Comparison of ENCODE assay signal across 27 cellular contexts in the genomic region with DNA sequence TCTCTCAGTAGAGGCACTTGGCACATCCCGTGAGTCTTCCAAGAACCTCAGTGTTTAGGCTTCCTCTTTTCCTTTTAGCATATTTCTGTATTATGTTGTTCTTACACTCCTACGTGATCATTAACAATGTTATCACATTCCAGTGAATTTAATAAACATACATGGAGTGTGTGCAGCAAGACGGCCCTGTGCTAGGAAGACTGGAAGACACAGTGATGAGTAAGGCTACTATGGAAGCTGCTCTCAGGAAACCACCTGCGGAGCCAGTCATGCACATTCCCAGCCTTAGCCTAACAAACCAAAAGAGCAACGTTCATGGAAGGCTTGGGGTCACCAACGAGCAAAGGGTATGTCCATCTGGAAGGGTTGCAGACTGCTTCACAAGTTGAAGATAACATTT.
"Had no signal": no experiment of that assay in that cellular context is flagged by ENCODE, and none has a peak within 500 bp of the region (broad histone marks: within the 10 kb centered on the region; RNA-seq: fewer than 3 reads in every experiment).

No MANE protein-coding gene starts in this region.

- H3K9me3 ChIP-seq: colonic mucosa, heart left ventricle, left ventricle myocardium inferior, mucosa of descending colon, pancreas, prostate gland, sigmoid colon, upper lobe of right lung had no signal

- ATAC-seq: activated CD4-positive, CD25-positive, alpha-beta regulatory T cell treated with anti-CD3 and anti-CD28 coated beads, Interleukin-2, amount 50 U/mL, for 24 hours; foreskin keratinocyte; heart left ventricle; mucosa of descending colon; natural killer cell treated with Interleukin-12 subunit alpha and Interleukin-12 subunit beta and Interleukin-15 and Interleukin-18, amount 100 ng/mL, for 72 hours; SK-N-SH treated with all-trans-retinoic acid at 6 μM for 48 hours; stimulated activated effector memory CD8-positive, alpha-beta T cell treated with anti-CD3 and anti-CD28 coated beads, Interleukin-12 subunit alpha, Interleukin-12 subunit beta, amount 100 ng/mL, for 72 hours; T-helper 17 cell; upper lobe of right lung had no signal

- DNase-seq: activated CD4-positive, alpha-beta T cell treated with anti-CD3 and anti-CD28 coated beads for 48 hours; activated CD4-positive, alpha-beta T cell treated with anti-CD3 and anti-CD28 coated beads, Interleukin-2, amount 50 U/mL, for 48 hours; activated CD8-positive, alpha-beta memory T cell treated with anti-CD3 and anti-CD28 coated beads, Interleukin-2, amount 50 U/mL, for 4 hours; activated gamma-delta T cell; activated naive CD4-positive, alpha-beta T cell treated with anti-CD3 and anti-CD28 coated beads, Interleukin-2, amount 10 ng/mL, durations not matched to agents 7 days and 5 days; activated naive CD8-positive, alpha-beta T cell treated with anti-CD3 and anti-CD28 coated beads, Interleukin-2, amount 10 ng/mL, durations not matched to agents 7 days and 5 days; activated T-cell treated with anti-CD3 and anti-CD28 coated beads, Interleukin-2, amount 50 U/mL, for 1 hour; colonic mucosa; effector CD8-positive, alpha-beta T cell; foreskin keratinocyte; heart left ventricle; left ventricle myocardium inferior; mucosa of descending colon; pancreas; sigmoid colon; small intestine; stimulated activated CD4-positive, alpha-beta T cell treated with anti-CD3 and anti-CD28 coated beads, Interleukin-4, amount 100 ng/mL, for 24 hours; T-helper 17 cell; T1000; upper lobe of right lung; WERI-Rb-1 had no signal

- H3K27me3 ChIP-seq: colonic mucosa, foreskin keratinocyte, heart left ventricle, pancreas, sigmoid colon, upper lobe of right lung had no signal

- H3K36me3 ChIP-seq: colonic mucosa, heart left ventricle, left ventricle myocardium inferior, pancreas, prostate gland, sigmoid colon, upper lobe of right lung, WERI-Rb-1 had no signal

- H3K4me3 ChIP-seq: colonic mucosa, heart left ventricle, left ventricle myocardium inferior, lung, mucosa of descending colon, pancreas, prostate gland, sigmoid colon, upper lobe of right lung had no signal

- H3K4me1 ChIP-seq: colonic mucosa, heart left ventricle, left ventricle myocardium inferior, prostate gland, upper lobe of right lung had no signal

- H3K27ac ChIP-seq: colonic mucosa, foreskin keratinocyte, heart left ventricle, left ventricle myocardium inferior, pancreas, prostate gland, sigmoid colon, upper lobe of right lung, WERI-Rb-1 had no signal
